18 cellular contexts compared by ENCODE assay signal in genomic region chr15:43702701-43703433, GRCh38. TPM values are rescaled to one million over a fixed set of nuclear protein-coding genes. Genes with fewer than 3 reads are reported as not detected.
DNase-seq lines count a peak whose midpoint lies in the region; ATAC-seq, FAIRE-seq and TF ChIP-seq lines count a peak whose summit lies in the region.
"Had no signal": no experiment of that assay in that cellular context is flagged by ENCODE, and none has a peak within 500 bp of the region (broad histone marks: within the 10 kb centered on the region; RNA-seq: fewer than 3 reads in every experiment).

No MANE protein-coding gene starts in this region.

- H3K4me3 ChIP-seq in HepG2 (replicated peaks in 1 of 3; ENCODE audit: insufficient read depth in 1 of 3, low read depth in 2 of 3, low read length in 3 of 3) = no peak overlapping the region
- H3K4me3 ChIP-seq in right lobe of liver = no peak overlapping the region
- no peak overlapping the region for H3K4me3 ChIP-seq in SJCRH30
- H3K4me3 ChIP-seq in heart right ventricle = no peak overlapping the region
- H3K4me3 ChIP-seq: GM23248 had no signal

- H2AFZ ChIP-seq in HepG2 (ENCODE audit: low read length) = no peak overlapping the region
- H2AFZ ChIP-seq: GM23248 had no signal

- H3K9me3 ChIP-seq in HepG2 (ENCODE audit: low read length) (no peaks in the 10 kb centered on the region), right lobe of liver (no peaks in the 10 kb centered on the region), SJCRH30 (replicated peaks) (no peaks in the 10 kb centered on the region), heart right ventricle (no peaks in the 10 kb centered on the region)

- no peaks in the 10 kb centered on the region for H3K4me1 ChIP-seq in HepG2 (ENCODE audit: insufficient read depth, low read length)
- no peaks in the 10 kb centered on the region for H3K4me1 ChIP-seq in right lobe of liver
- peaks cover 12% of the 10 kb centered on the region; the same call in 1 of the 2 replicates for H3K4me1 ChIP-seq in SJCRH30
- H3K4me1 ChIP-seq in heart right ventricle = no peaks in the 10 kb centered on the region

- no peaks in the 10 kb centered on the region for H3K79me2 ChIP-seq in HepG2 (ENCODE audit: insufficient read depth, low read length)

- no peaks in the 10 kb centered on the region for H3K27me3 ChIP-seq in HepG2 (ENCODE audit: control insufficient read depth in 1 of 2, insufficient read depth in 2 of 2, low read length in 2 of 2)
- H3K27me3 ChIP-seq in right lobe of liver = no peaks in the 10 kb centered on the region
- no peaks in the 10 kb centered on the region for H3K27me3 ChIP-seq in SJCRH30
- peaks cover 0 to 14% (median 0%) of the 10 kb centered on the region in 7 donors for H3K27me3 ChIP-seq in heart right ventricle

- TF ChIP-seq EP300 in HepG2 (IDR thresholded peaks at IDR 0.05; ENCODE audit: low read depth in 2 of 2, low read length in 2 of 2) (no peak), HepG2 (CRISPR knock-in tag; IDR thresholded peaks at IDR 0.05; ENCODE audit: borderline replicate concordance) (no peak)

- TF ChIP-seq CTCF in HepG2 (CRISPR knock-in tag; IDR thresholded peaks at IDR 0.05) (no peak), right lobe of liver (IDR thresholded peaks at IDR 0.05) (no peak), heart right ventricle (IDR thresholded peaks at IDR 0.05) (no peak)

- CTCF ChIA-PET in HepG2 (lab: Yijun Ruan, JAX; ENCODE audit: low intra/inter-chr PET ratio, low total read pairs) = no interaction called here

- in situ Hi-C loops in HepG2 (cut with HindIII; ENCODE audit: extremely low pct_ligation_motif_present, low pct_unique_long_range_greater_than_20kb) = no loop called here

- under 1% methylated on average over 6 of the region's 8 CpGs for WGBS in HepG2 (ENCODE audit: low lambda C conversion rate)
- WGBS in right lobe of liver (ENCODE audit: insufficient coverage, low coverage, low lambda C conversion rate, missing lambda C conversion rate) = 59% methylated on average over 8 of the region's 8 CpGs
- WGBS in heart right ventricle, 2 donors = 62 to 73% methylated on average over 8 of the region's 8 CpGs

- BruUV-seq in HepG2 (replicated peaks; lab: Mats Ljungman, UMichigan) = no TSS peak

- POLR2A ChIA-PET in HepG2 (lab: Yijun Ruan, JAX) = no interaction called here

- no peak for FAIRE-seq in HepG2 (lab: Jason Lieb, UNC)
- FAIRE-seq: G401.6, GM12891, H54 had no signal

- H3K36me3 ChIP-seq in HepG2 (replicated peaks in 1 of 2; ENCODE audit: control insufficient read depth in 1 of 2, insufficient read depth in 2 of 2, low read length in 2 of 2) = no peaks in the 10 kb centered on the region
- no peaks in the 10 kb centered on the region for H3K36me3 ChIP-seq in right lobe of liver
- no peaks in the 10 kb centered on the region for H3K36me3 ChIP-seq in SJCRH30
- H3K36me3 ChIP-seq in heart right ventricle = no peaks in the 10 kb centered on the region

- H3K27ac ChIP-seq in HepG2 (ENCODE audit: extremely low read length, insufficient read depth, low read length) = no peak overlapping the region
- no peak overlapping the region for H3K27ac ChIP-seq in right lobe of liver
- peak overlapping the region; percentile 41; the same call in 1 of the 2 replicates for H3K27ac ChIP-seq in SJCRH30
- H3K27ac ChIP-seq in heart right ventricle = no peak overlapping the region
- H3K27ac ChIP-seq: GM23248, HL-60 had no signal

- no peaks in the 10 kb centered on the region for H4K20me1 ChIP-seq in HepG2 (ENCODE audit: insufficient read depth, low read length)

- TF ChIP-seq POLR2A in HepG2 (IDR thresholded peaks at IDR 0.05; ENCODE audit: insufficient read depth in 1 of 2, low read depth in 2 of 2, low read length in 2 of 2) (no peak), right lobe of liver (IDR thresholded peaks at IDR 0.05) (no peak)

- TF ChIP-seq RAD21 in HepG2 (CRISPR knock-in tag; IDR thresholded peaks at IDR 0.05) = no peak

- intact Hi-C loops in HepG2 (cut with micrococcal nuclease; ENCODE audit: unreplicated experiment) (no loop called here), right lobe of liver (cut with DNase I) (no loop called here), heart right ventricle (cut with DNase I) (no loop called here)

- H3K4me2 ChIP-seq in HepG2 (ENCODE audit: low read depth, low read length) = no peak overlapping the region

- ATAC-seq in HepG2 (no peak), right lobe of liver (no peak), heart right ventricle (no peak), HG03521 (IDR thresholded peaks at IDR 0.05; ENCODE audit: unreplicated experiment) (no peak), HG02938 (IDR thresholded peaks at IDR 0.05; ENCODE audit: unreplicated experiment) (no peak)

- DNase-seq in HepG2 (ENCODE audit: low spot score) (no peak), right lobe of liver (no peak), SJCRH30 (peak in 1 of 2 experiments; percentile 7), occipital lobe (lab: John Stamatoyannopoulos, UW) (peak; percentile 1), heart right ventricle (no peak)
- DNase-seq: 8988T; Calu3; CD4-positive, alpha-beta T cell; DMS79; GM23248; KG1 had no signal

- H3K9ac ChIP-seq in HepG2 (ENCODE audit: insufficient read depth, low read depth, low read length) = no peak overlapping the region
- H3K9ac ChIP-seq: GM23248 had no signal

RNA-seq across cellular contexts. Expression of gene CKMT1A, which starts 9.2 kb away (rescaled TPM):
- total RNA-seq in HepG2 (2016; rRNA removed; fragmentation: Illumina TruSeq; extraction: Trizol) (0.13 TPM in 1 of 2 replicates, not detected in the other), right lobe of liver (1 to 10 TPM in 2 of 6 experiments, not detected in 4; 1.2 to 1.3 TPM), occipital lobe (5.6 TPM), heart right ventricle (under 1 TPM in 4 of 10 donors, not detected in 6; 0.32 to 0.57 (median 0.39) TPM)
- not detected in 2 replicates for total RNA-seq in HepG2 (2016; cell fraction: cytosol; rRNA removed; fragmentation: Illumina TruSeq; extraction: Trizol; ENCODE audit: low read depth)
- total RNA-seq in HepG2 (2016; cell fraction: insoluble cytoplasmic fraction; rRNA removed; fragmentation: Illumina TruSeq; extraction: Trizol) = 0.22 TPM in 1 of 2 replicates, not detected in the other
- not detected in 2 replicates for total RNA-seq in HepG2 (2016; cell fraction: membrane; rRNA removed; fragmentation: Illumina TruSeq; extraction: Trizol)
- 0.41 TPM in 1 of 2 replicates, not detected in the other for total RNA-seq in HepG2 (2016; cell fraction: nucleus; rRNA removed; fragmentation: Illumina TruSeq; extraction: Trizol)
- polyA plus RNA-seq in HepG2 (2011; rRNA removed) (0.46 TPM in 1 of 2 replicates, not detected in the other), heart right ventricle (under 1 TPM; 0.22 TPM)
- polyA plus RNA-seq in HepG2 (2011; cell fraction: cytosol; rRNA removed) = 0.03 and 0.27 TPM in 2 replicates
- polyA plus RNA-seq in HepG2 (2011; cell fraction: nucleus; rRNA removed) = 0.11 and 0.23 TPM in 2 replicates
- 0.17 and 0.34 TPM in 2 replicates for polyA plus RNA-seq in HepG2 (2012)
- polyA plus RNA-seq in HepG2 (2016; cell fraction: cytosol; fragmentation: Illumina TruSeq; extraction: Trizol; ENCODE audit: low read depth) = 0.09 and 0.27 TPM in 2 replicates
- 0.20 and 0.40 TPM in 2 replicates for polyA plus RNA-seq in HepG2 (2016; cell fraction: insoluble cytoplasmic fraction; fragmentation: Illumina TruSeq; extraction: Trizol; ENCODE audit: low read depth)
- 0.12 TPM in 1 of 2 replicates, not detected in the other for polyA plus RNA-seq in HepG2 (2016; cell fraction: membrane; fragmentation: Illumina TruSeq; extraction: Trizol; ENCODE audit: low read depth)
- 1.4 TPM in 1 of 2 replicates, not detected in the other for polyA plus RNA-seq in HepG2 (2016; cell fraction: nucleus; fragmentation: Illumina TruSeq; extraction: Trizol; ENCODE audit: insufficient read depth, low read depth)
- 1.8 and 2.1 TPM in 2 replicates for polyA minus RNA-seq in HepG2 (2011; rRNA and poly(A)+ RNA removed; ENCODE audit: low replicate concordance)
- polyA minus RNA-seq in HepG2 (2011; cell fraction: cytosol; rRNA and poly(A)+ RNA removed) = 0.70 TPM in 1 of 2 replicates, not detected in the other
- polyA minus RNA-seq in HepG2 (2011; cell fraction: nucleus; rRNA and poly(A)+ RNA removed) = not detected in 2 replicates
- total RNA-seq in SJCRH30 (2014; rRNA removed; shearing (Covaris generic)) = 0.20 TPM in 1 of 2 replicates, not detected in the other
- total RNA-seq: B cell; CD4-positive, alpha-beta T cell; GM23248 had no signal
- polyA plus RNA-seq: GM23248 had no signal

RNA-seq across cellular contexts. Expression of gene PDIA3, which starts 43.4 kb away (rescaled TPM):
- total RNA-seq in HepG2 (2016; rRNA removed; fragmentation: Illumina TruSeq; extraction: Trizol) (210 and 433 TPM in 2 replicates), right lobe of liver (100 to 1,000 TPM; 203 to 511 (median 317) TPM), occipital lobe (34.3 TPM), heart right ventricle (100 to 1,000 TPM; 119 to 241 (median 144) TPM)
- total RNA-seq in HepG2 (2016; cell fraction: cytosol; rRNA removed; fragmentation: Illumina TruSeq; extraction: Trizol; ENCODE audit: low read depth) = 12.7 and 13.8 TPM in 2 replicates
- total RNA-seq in HepG2 (2016; cell fraction: insoluble cytoplasmic fraction; rRNA removed; fragmentation: Illumina TruSeq; extraction: Trizol) = 183 and 445 TPM in 2 replicates
- total RNA-seq in HepG2 (2016; cell fraction: membrane; rRNA removed; fragmentation: Illumina TruSeq; extraction: Trizol) = 33.7 and 42.9 TPM in 2 replicates
- 353 and 410 TPM in 2 replicates for total RNA-seq in HepG2 (2016; cell fraction: nucleus; rRNA removed; fragmentation: Illumina TruSeq; extraction: Trizol)
- polyA plus RNA-seq in HepG2 (2011; rRNA removed) (198 and 238 TPM in 2 replicates), heart right ventricle (100 to 1,000 TPM; 100 to 257 TPM)
- polyA plus RNA-seq in HepG2 (2011; cell fraction: cytosol; rRNA removed) = 75.2 and 130 TPM in 2 replicates
- 59.8 and 75.6 TPM in 2 replicates for polyA plus RNA-seq in HepG2 (2011; cell fraction: nucleus; rRNA removed)
- 499 and 545 TPM in 2 replicates for polyA plus RNA-seq in HepG2 (2012)
- 29.1 and 30.8 TPM in 2 replicates for polyA plus RNA-seq in HepG2 (2016; cell fraction: cytosol; fragmentation: Illumina TruSeq; extraction: Trizol; ENCODE audit: low read depth)
- 242 and 258 TPM in 2 replicates for polyA plus RNA-seq in HepG2 (2016; cell fraction: insoluble cytoplasmic fraction; fragmentation: Illumina TruSeq; extraction: Trizol; ENCODE audit: low read depth)
- 44.4 and 48.4 TPM in 2 replicates for polyA plus RNA-seq in HepG2 (2016; cell fraction: membrane; fragmentation: Illumina TruSeq; extraction: Trizol; ENCODE audit: low read depth)
- polyA plus RNA-seq in HepG2 (2016; cell fraction: nucleus; fragmentation: Illumina TruSeq; extraction: Trizol; ENCODE audit: insufficient read depth, low read depth) = 667 and 733 TPM in 2 replicates
- polyA minus RNA-seq in HepG2 (2011; rRNA and poly(A)+ RNA removed; ENCODE audit: low replicate concordance) = 14.8 and 51.5 TPM in 2 replicates
- polyA minus RNA-seq in HepG2 (2011; cell fraction: cytosol; rRNA and poly(A)+ RNA removed) = 101 and 125 TPM in 2 replicates
- polyA minus RNA-seq in HepG2 (2011; cell fraction: nucleus; rRNA and poly(A)+ RNA removed) = 36.3 and 49.1 TPM in 2 replicates
- 204 and 229 TPM in 2 replicates for total RNA-seq in SJCRH30 (2014; rRNA removed; shearing (Covaris generic))

RNA-seq across cellular contexts. Expression of gene CATSPER2, which starts 54.2 kb away (rescaled TPM):
- total RNA-seq in HepG2 (2016; rRNA removed; fragmentation: Illumina TruSeq; extraction: Trizol) (0.53 and 0.66 TPM in 2 replicates), right lobe of liver (1 to 10 TPM in 4 of 6 experiments, under 1 TPM in 2; 0.74 to 3.2 (median 1.9) TPM), occipital lobe (4.2 TPM), heart right ventricle (1 to 10 TPM in 6 of 10 donors, under 1 TPM in 4; 0.42 to 1.7 (median 1.3) TPM)
- total RNA-seq in HepG2 (2016; cell fraction: cytosol; rRNA removed; fragmentation: Illumina TruSeq; extraction: Trizol; ENCODE audit: low read depth) = 0.18 and 0.20 TPM in 2 replicates
- 0.62 and 1.6 TPM in 2 replicates for total RNA-seq in HepG2 (2016; cell fraction: insoluble cytoplasmic fraction; rRNA removed; fragmentation: Illumina TruSeq; extraction: Trizol)
- 0.07 and 0.49 TPM in 2 replicates for total RNA-seq in HepG2 (2016; cell fraction: membrane; rRNA removed; fragmentation: Illumina TruSeq; extraction: Trizol)
- 2.1 and 2.3 TPM in 2 replicates for total RNA-seq in HepG2 (2016; cell fraction: nucleus; rRNA removed; fragmentation: Illumina TruSeq; extraction: Trizol)
- polyA plus RNA-seq in HepG2 (2011; rRNA removed) (0.28 and 0.78 TPM in 2 replicates), heart right ventricle (1 to 10 TPM in 1 of 2 donors, under 1 TPM in 1; 0.28 to 5.9 TPM)
- 0.21 and 0.37 TPM in 2 replicates for polyA plus RNA-seq in HepG2 (2011; cell fraction: cytosol; rRNA removed)
- 1.3 and 1.8 TPM in 2 replicates for polyA plus RNA-seq in HepG2 (2011; cell fraction: nucleus; rRNA removed)
- 0.81 and 1.1 TPM in 2 replicates for polyA plus RNA-seq in HepG2 (2012)
- polyA plus RNA-seq in HepG2 (2016; cell fraction: cytosol; fragmentation: Illumina TruSeq; extraction: Trizol; ENCODE audit: low read depth) = not detected in 2 replicates
- 0.09 and 1.2 TPM in 2 replicates for polyA plus RNA-seq in HepG2 (2016; cell fraction: insoluble cytoplasmic fraction; fragmentation: Illumina TruSeq; extraction: Trizol; ENCODE audit: low read depth)
- 0.07 and 0.17 TPM in 2 replicates for polyA plus RNA-seq in HepG2 (2016; cell fraction: membrane; fragmentation: Illumina TruSeq; extraction: Trizol; ENCODE audit: low read depth)
- polyA plus RNA-seq in HepG2 (2016; cell fraction: nucleus; fragmentation: Illumina TruSeq; extraction: Trizol; ENCODE audit: insufficient read depth, low read depth) = 4.7 and 4.8 TPM in 2 replicates
- 2.1 and 28.7 TPM in 2 replicates for polyA minus RNA-seq in HepG2 (2011; rRNA and poly(A)+ RNA removed; ENCODE audit: low replicate concordance)
- 0.53 TPM in 1 of 2 replicates, not detected in the other for polyA minus RNA-seq in HepG2 (2011; cell fraction: cytosol; rRNA and poly(A)+ RNA removed)
- polyA minus RNA-seq in HepG2 (2011; cell fraction: nucleus; rRNA and poly(A)+ RNA removed) = 1.4 and 2.7 TPM in 2 replicates
- total RNA-seq in SJCRH30 (2014; rRNA removed; shearing (Covaris generic)) = 1.3 and 1.4 TPM in 2 replicates
- total RNA-seq: GM23248 had no signal
